Comparison of ENCODE assay signal across 28 cellular contexts in the genomic region with DNA sequence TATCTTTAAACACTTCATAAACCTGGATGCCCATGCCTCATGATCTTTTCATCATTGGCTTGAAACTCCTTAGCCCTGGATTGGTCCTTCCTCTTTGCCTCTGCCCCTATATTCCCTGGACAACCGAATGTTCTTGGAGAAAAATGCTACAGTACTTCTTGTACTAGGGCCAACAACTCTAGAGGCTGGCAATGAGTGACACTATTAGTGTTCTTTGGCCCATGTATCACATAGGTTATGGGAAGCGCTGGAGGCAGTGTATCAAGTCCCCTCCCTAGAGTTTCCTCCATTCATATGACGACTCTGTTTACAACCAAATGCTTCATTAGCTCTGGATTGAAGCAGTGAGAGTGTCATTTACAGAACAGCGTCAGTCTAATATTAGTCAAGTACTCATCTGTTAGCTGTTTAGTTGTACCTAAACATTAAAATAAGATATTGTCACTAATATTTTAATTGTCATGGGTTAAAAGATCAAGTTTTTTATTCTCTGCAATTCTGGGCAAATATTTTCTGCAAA.
A peak's percentile ranks its signal among the peaks of the same experiment; 100 is the strongest.
DNase-seq lines count a peak whose midpoint lies in the region; TF ChIP-seq lines count a peak whose summit lies in the region.
"Had no signal": no experiment of that assay in that cellular context is flagged by ENCODE, and none has a peak within 500 bp of the region (broad histone marks: within the 10 kb centered on the region; RNA-seq: fewer than 3 reads in every experiment).

No MANE protein-coding gene starts in this region.

- H3K4me1 Mint-ChIP-seq in nephron progenitor cell, result no peaks in the 10 kb centered on the region
- H3K4me1 Mint-ChIP-seq: activated CD4-positive, alpha-beta T cell treated with anti-CD3 and anti-CD28 coated beads, Interleukin-2, amount 10 ng/mL, durations not matched to agents 7 days and 5 days; activated CD8-positive, alpha-beta memory T cell treated with anti-CD3 and anti-CD28 coated beads, Interleukin-2, amount 10 ng/mL, durations not matched to agents 7 days and 5 days; immature natural killer cell had no signal

- H3K79me2 ChIP-seq in ACC112 (ENCODE audit: control insufficient read depth, insufficient read depth, low read length, unreplicated experiment) (no peaks in the 10 kb centered on the region), OCI-LY3 (ENCODE audit: low read length) (no peaks in the 10 kb centered on the region)
- H3K79me2 ChIP-seq: hepatocyte had no signal

- H3K9ac ChIP-seq in OCI-LY3 (ENCODE audit: low read length) (no peak overlapping the region), skeletal muscle tissue (ENCODE audit: low read depth in 1 of 3, low read length in 3 of 3) (no peak overlapping the region)

- H3K27me3 ChIP-seq in ACC112 (ENCODE audit: insufficient read depth, low read length), result no peaks in the 10 kb centered on the region
- H3K27me3 ChIP-seq in OCI-LY3 (ENCODE audit: low read depth, low read length), result no peaks in the 10 kb centered on the region
- no peaks in the 10 kb centered on the region for H3K27me3 ChIP-seq in skeletal muscle tissue (ENCODE audit: control insufficient read depth in 3 of 3, insufficient read depth in 3 of 3, low read length in 3 of 3)
- H3K27me3 ChIP-seq: BE2C, hepatocyte, pancreas, right lobe of liver, upper lobe of right lung had no signal

- no peaks in the 10 kb centered on the region for H4K20me1 ChIP-seq in OCI-LY3 (ENCODE audit: insufficient read depth, low read length)

- 0 out of 2 replicates have a peak overlapping the region, but pooled peaks have one; percentile 5 for H3K4me2 ChIP-seq in OCI-LY3 (ENCODE audit: low read length)
- H3K4me2 ChIP-seq: hepatocyte had no signal

- H3K36me3 ChIP-seq in ACC112 (ENCODE audit: insufficient read depth, low read length) (peaks cover 6% of the 10 kb centered on the region; the same call in 1 of the 2 replicates), OCI-LY3 (replicated peaks; ENCODE audit: low read depth, low read length) (peaks cover 70% of the 10 kb centered on the region), skeletal muscle tissue (ENCODE audit: control insufficient read depth in 3 of 3, insufficient read depth in 3 of 3, low read length in 3 of 3) (peaks cover 12 to 32% (median 13%) of the 10 kb centered on the region in 3 donors)
- H3K36me3 ChIP-seq: BE2C, right lobe of liver had no signal

- peaks cover 15% of the 10 kb centered on the region for H3K36me3 Mint-ChIP-seq in nephron progenitor cell (ENCODE audit: low read depth)

- peaks cover 2% of the 10 kb centered on the region for H3K27me3 Mint-ChIP-seq in nephron progenitor cell (ENCODE audit: low read depth, poor library complexity)
- H3K27me3 Mint-ChIP-seq: activated CD4-positive, alpha-beta T cell treated with anti-CD3 and anti-CD28 coated beads, Interleukin-2, amount 10 ng/mL, durations not matched to agents 7 days and 5 days; activated CD8-positive, alpha-beta memory T cell treated with anti-CD3 and anti-CD28 coated beads, Interleukin-2, amount 10 ng/mL, durations not matched to agents 7 days and 5 days; natural killer cell treated with Interleukin-12 subunit alpha and Interleukin-12 subunit beta and Interleukin-15 and Interleukin-18, amount 100 ng/mL, for 72 hours had no signal

- no peak overlapping the region for H3K27ac Mint-ChIP-seq in nephron progenitor cell
- H3K27ac Mint-ChIP-seq: activated CD4-positive, alpha-beta T cell treated with anti-CD3 and anti-CD28 coated beads, Interleukin-2, amount 10 ng/mL, durations not matched to agents 7 days and 5 days; activated CD8-positive, alpha-beta memory T cell treated with anti-CD3 and anti-CD28 coated beads, Interleukin-2, amount 10 ng/mL, durations not matched to agents 7 days and 5 days; natural killer cell treated with Interleukin-12 subunit alpha and Interleukin-12 subunit beta and Interleukin-15 and Interleukin-18, amount 100 ng/mL, for 72 hours; T-helper 2 cell treated with Interferon-gamma antibody and Interleukin-4, amounts not matched to agents 5 μg/mL and 100 μg/mL, for 36 hours had no signal

- H3K27ac ChIP-seq in ACC112 (ENCODE audit: low read depth, low read length) (peak overlapping the region; percentile 31; the same call in 1 of the 2 replicates), OCI-LY3 (ENCODE audit: low read length) (no peak overlapping the region; the same call in 1 of the 2 replicates), cingulate gyrus (ENCODE audit: low read depth, low read length) (peak overlapping the region; percentile 56), skeletal muscle tissue (ENCODE audit: low read depth, low read length) (peak overlapping the region; percentile 11)
- H3K27ac ChIP-seq: hepatocyte, HL-60, pancreas, right lobe of liver, upper lobe of right lung had no signal

- DNase-seq in cortex of kidney (lab: John Stamatoyannopoulos, UW) (no peak), nephron progenitor cell (no peak), NCI-H187 (lab: John Stamatoyannopoulos, UW) (no peak)
- no peak for DNase-seq in activated CD8-positive, alpha-beta memory T cell treated with anti-CD3 and anti-CD28 coated beads, Interleukin-2, amount 50 U/mL, for 48 hours
- DNase-seq: activated CD4-positive, alpha-beta T cell treated with anti-CD3 and anti-CD28 coated beads, Interleukin-2, amount 10 ng/mL, durations not matched to agents 7 days and 5 days; activated CD8-positive, alpha-beta memory T cell treated with anti-CD3 and anti-CD28 coated beads, Interleukin-2, amount 10 ng/mL, durations not matched to agents 7 days and 5 days; activated naive CD4-positive, alpha-beta T cell treated with anti-CD3 and anti-CD28 coated beads, Interleukin-2, amount 50 U/mL, for 16 hours; anterior cingulate cortex; BE2C; central memory CD4-positive, alpha-beta T cell; COR-L47; DMS79 treated with DMSO at 0.1 percent for 48 hours; effector CD8-positive, alpha-beta T cell; H7; immature natural killer cell; Karpas-422; MV-4-11; pancreas; right lobe of liver; upper lobe of right lung had no signal

- no peak for TF ChIP-seq CTCF in OCI-LY3 (IDR thresholded peaks at IDR 0.05; ENCODE audit: low read depth, low read length)
- no peak for TF ChIP-seq CTCF in nephron progenitor cell (IDR thresholded peaks at IDR 0.05)

- no peak overlapping the region for H3K4me3 Mint-ChIP-seq in nephron progenitor cell
- H3K4me3 Mint-ChIP-seq: activated CD4-positive, alpha-beta T cell treated with anti-CD3 and anti-CD28 coated beads, Interleukin-2, amount 10 ng/mL, durations not matched to agents 7 days and 5 days; activated CD8-positive, alpha-beta memory T cell treated with anti-CD3 and anti-CD28 coated beads, Interleukin-2, amount 10 ng/mL, durations not matched to agents 7 days and 5 days; immature natural killer cell; natural killer cell treated with Interleukin-12 subunit alpha and Interleukin-12 subunit beta and Interleukin-15 and Interleukin-18, amount 100 ng/mL, for 72 hours; T-helper 2 cell treated with Interferon-gamma antibody and Interleukin-4, amounts not matched to agents 5 μg/mL and 100 μg/mL, for 36 hours had no signal

- H2AFZ ChIP-seq in ACC112 (ENCODE audit: low read length, unreplicated experiment), result no peak overlapping the region
- no peak overlapping the region for H2AFZ ChIP-seq in OCI-LY3 (ENCODE audit: low read depth, low read length)
- H2AFZ ChIP-seq: hepatocyte had no signal

- H3K4me3 ChIP-seq in ACC112 (ENCODE audit: low read depth, low read length) (no peak overlapping the region), OCI-LY3 (ENCODE audit: low read length) (no peak overlapping the region), skeletal muscle tissue (ENCODE audit: low read length in 3 of 3) (no peak overlapping the region)
- H3K4me3 ChIP-seq: hepatocyte, pancreas, right lobe of liver, upper lobe of right lung had no signal

- H3K4me1 ChIP-seq in ACC112 (ENCODE audit: control insufficient read depth, insufficient read depth, low read length, unreplicated experiment) (peaks cover 16% of the 10 kb centered on the region), OCI-LY3 (ENCODE audit: low read length) (peaks cover 13% of the 10 kb centered on the region), skeletal muscle tissue (ENCODE audit: control insufficient read depth in 3 of 3, insufficient read depth in 3 of 3, low read length in 3 of 3) (peaks cover 0 to 3% (median 3%) of the 10 kb centered on the region in 3 donors)
- H3K4me1 ChIP-seq: pancreas, right lobe of liver, upper lobe of right lung had no signal

- H3K9me3 ChIP-seq in OCI-LY3 (ENCODE audit: insufficient read depth, low read length), result no peaks in the 10 kb centered on the region
- no peaks in the 10 kb centered on the region for H3K9me3 ChIP-seq in skeletal muscle tissue (ENCODE audit: control insufficient read depth in 3 of 3, low read length in 3 of 3)
- H3K9me3 ChIP-seq: BE2C, pancreas, right lobe of liver, upper lobe of right lung had no signal

- H3K9me3 Mint-ChIP-seq in nephron progenitor cell, result no peaks in the 10 kb centered on the region
- H3K9me3 Mint-ChIP-seq: activated CD4-positive, alpha-beta T cell treated with anti-CD3 and anti-CD28 coated beads, Interleukin-2, amount 10 ng/mL, durations not matched to agents 7 days and 5 days; immature natural killer cell; natural killer cell treated with Interleukin-12 subunit alpha and Interleukin-12 subunit beta and Interleukin-15 and Interleukin-18, amount 100 ng/mL, for 72 hours; T-helper 2 cell treated with Interferon-gamma antibody and Interleukin-4, amounts not matched to agents 5 μg/mL and 100 μg/mL, for 36 hours had no signal
